In the genomic region with DNA sequence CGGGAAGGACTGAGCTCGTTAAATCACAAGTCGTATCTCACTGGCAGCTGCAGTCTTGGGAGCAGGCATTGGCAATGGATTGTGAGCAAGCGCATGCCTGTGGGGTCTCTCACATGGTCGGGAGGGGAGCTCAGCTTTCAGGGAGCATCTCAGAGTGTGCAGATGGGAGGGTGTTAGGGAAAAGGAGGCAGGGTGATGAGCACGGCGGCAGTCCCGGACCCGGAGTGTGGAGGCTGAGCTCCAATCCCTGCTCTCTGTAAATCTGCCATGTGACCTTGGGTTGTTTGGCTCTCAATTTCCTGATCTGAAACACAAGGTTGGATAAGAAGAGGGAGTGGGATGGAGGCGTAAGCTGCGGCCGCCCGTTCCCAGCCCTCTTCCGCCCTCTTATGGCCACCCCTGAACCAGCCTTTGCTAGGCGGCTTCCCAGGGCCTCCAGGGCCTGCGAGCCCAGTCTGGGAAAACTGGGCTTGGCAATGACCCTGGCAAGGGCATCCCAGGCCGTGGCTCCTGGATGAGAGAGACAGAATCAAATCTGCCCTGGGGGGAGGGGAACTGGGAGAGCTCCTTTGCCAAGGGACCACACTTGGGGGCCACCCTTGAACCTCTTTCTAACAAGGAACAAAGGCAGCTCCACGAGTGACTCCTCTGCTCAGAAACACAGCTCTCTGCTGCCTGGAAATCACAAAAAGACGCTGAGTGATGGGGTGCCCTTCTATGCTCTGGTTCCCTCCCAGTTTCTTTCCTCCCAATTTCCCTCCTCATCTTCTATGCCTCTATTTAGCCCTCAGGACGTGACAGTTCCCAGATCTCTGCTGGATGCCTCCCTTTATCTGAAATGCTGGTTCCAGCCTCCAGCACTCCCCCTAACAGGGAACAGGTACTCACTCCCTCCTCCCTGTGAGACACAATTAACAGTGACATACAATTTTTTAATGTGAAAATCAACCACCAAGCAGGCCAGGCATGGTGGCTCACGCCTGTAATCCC, we compare ENCODE assay signal across 8 cellular contexts. TPM values are rescaled to one million over a fixed set of nuclear protein-coding genes. Genes with fewer than 3 reads are reported as not detected.
DNase-seq lines count a peak whose midpoint lies in the region; ATAC-seq and TF ChIP-seq lines count a peak whose summit lies in the region.

No MANE protein-coding gene starts in this region.

- H3K27ac ChIP-seq in ACC112 (ENCODE audit: low read depth, low read length) (no peak overlapping the region), heart left ventricle (peak overlapping the region in 1 of 12 donors; percentile 10), parathyroid adenoma (no peak overlapping the region)

- peaks cover 4% of the 10 kb centered on the region; the same call in 1 of the 2 replicates for H3K27me3 ChIP-seq in ACC112 (ENCODE audit: insufficient read depth, low read length)
- H3K27me3 ChIP-seq in heart left ventricle: peaks cover 0 to 13% (median 0%) of the 10 kb centered on the region in 9 donors
- no peaks in the 10 kb centered on the region for H3K27me3 ChIP-seq in parathyroid adenoma (ENCODE audit: control insufficient read depth, insufficient read depth, low read length)

- peak; percentile 81 for DNase-seq in NCI-H2227 treated with DMSO at 0.1 percent for 48 hours (lab: John Stamatoyannopoulos, UW)
- peak; percentile 54 for DNase-seq in amniotic stem cell (lab: John Stamatoyannopoulos, UW)
- peak; percentile 67 to 88 (median 73) for DNase-seq in heart left ventricle
- no peak for DNase-seq in NCI-H2029 (lab: John Stamatoyannopoulos, UW)

- H3K9ac ChIP-seq in parathyroid adenoma: no peak overlapping the region

- H3K79me2 ChIP-seq in ACC112 (ENCODE audit: control insufficient read depth, insufficient read depth, low read length, unreplicated experiment) (no peaks in the 10 kb centered on the region), parathyroid adenoma (no peaks in the 10 kb centered on the region)

- H2AFZ ChIP-seq in ACC112 (ENCODE audit: low read length, unreplicated experiment) (peak overlapping the region; percentile 93), parathyroid adenoma (peak overlapping the region; percentile 64)

- H3K36me3 ChIP-seq in ACC112 (ENCODE audit: insufficient read depth, low read length) (no peaks in the 10 kb centered on the region), heart left ventricle (no peaks in the 10 kb centered on the region), parathyroid adenoma (ENCODE audit: control insufficient read depth, insufficient read depth, low read length) (no peaks in the 10 kb centered on the region)

- TF ChIP-seq POLR2A in heart left ventricle (IDR thresholded peaks at IDR 0.05): no peak

- intact Hi-C loops in heart left ventricle (cut with DNase I): loop anchor here (1.0 to 10.0 kb wide), 16 partner anchors 41 to 938 kb away; partner anchors contain the start of gene LOXL4 (in 4 of the 10)

- 15 to 18% (median 17%) methylated on average over 21 of the region's 21 CpGs for WGBS in heart left ventricle, 4 donors

- ATAC-seq in heart left ventricle: peak; percentile 82 to 98 (median 95)
- ATAC-seq in GM21447 (IDR thresholded peaks at IDR 0.05; ENCODE audit: unreplicated experiment): no peak

- peak; percentile 59 for TF ChIP-seq CTCF in GM12874 (IDR thresholded peaks at IDR 0.05; ENCODE audit: insufficient read depth, low read depth, low read length)
- peak; percentile 66 to 94 (median 82) for TF ChIP-seq CTCF in heart left ventricle (IDR thresholded peaks at IDR 0.05)
- TF ChIP-seq CTCF in parathyroid adenoma (IDR thresholded peaks at IDR 0.05): peak; percentile 79

- H3K9me3 ChIP-seq in heart left ventricle (no peaks in the 10 kb centered on the region), parathyroid adenoma (ENCODE audit: control insufficient read depth, low read length) (no peaks in the 10 kb centered on the region)

- H3K4me2 ChIP-seq in parathyroid adenoma (ENCODE audit: low read length): no peak overlapping the region

- H3K4me1 ChIP-seq in ACC112 (ENCODE audit: control insufficient read depth, insufficient read depth, low read length, unreplicated experiment) (peaks cover 13% of the 10 kb centered on the region), heart left ventricle (peaks cover 0 to 16% (median 8%) of the 10 kb centered on the region in 12 donors), parathyroid adenoma (no peaks in the 10 kb centered on the region)

- H3K4me3 ChIP-seq in ACC112 (ENCODE audit: low read depth, low read length): peak overlapping the region; percentile 60
- peak overlapping the region in 4 of 12 donors; percentile 3 to 25 (median 18) for H3K4me3 ChIP-seq in heart left ventricle
- H3K4me3 ChIP-seq in parathyroid adenoma (ENCODE audit: low read depth, low read length): no peak overlapping the region

RNA-seq across cellular contexts. Expression of gene LOXL4, which starts 41.7 kb away (rescaled TPM):
- total RNA-seq in heart left ventricle: 10 to 100 TPM in 2 of 9 donors, 1 to 10 TPM in 7; 1.0 to 68.8 (median 1.7) TPM
- polyA plus RNA-seq in heart left ventricle: 10 to 100 TPM in 1 of 2 donors, under 1 TPM in 1; 0.88 to 13.5 TPM
